21 cellular contexts compared by ENCODE assay signal in genomic region chr7:142327555-142327954, GRCh38.
A peak's percentile ranks its signal among the peaks of the same experiment; 100 is the strongest.
DNase-seq lines count a peak whose midpoint lies in the region; ATAC-seq, FAIRE-seq and TF ChIP-seq lines count a peak whose summit lies in the region.
"Had no signal": no experiment of that assay in that cellular context is flagged by ENCODE, and none has a peak within 500 bp of the region (broad histone marks: within the 10 kb centered on the region; RNA-seq: fewer than 3 reads in every experiment).

No MANE protein-coding gene starts in this region.

- intact Hi-C loops in CD8-positive, alpha-beta T cell (cut with DNase I, micrococcal nuclease): no loop called here

- no peak overlapping the region for H3K14ac ChIP-seq in H1 (ENCODE audit: insufficient read length)

- peak overlapping the region; percentile 41 for H3K4me3 ChIP-seq in CD4-positive, CD25-positive, alpha-beta regulatory T cell (ENCODE audit: low read depth, low read length)
- no peak overlapping the region for H3K4me3 ChIP-seq in CD8-positive, alpha-beta T cell (ENCODE audit: low read depth, low read length)
- peak overlapping the region; percentile 41; the same call in 1 of the 2 replicates for H3K4me3 ChIP-seq in WERI-Rb-1 (ENCODE audit: low read depth, low read length)
- H3K4me3 ChIP-seq in H1 (ENCODE audit: extremely low read depth in 1 of 4, insufficient read depth in 2 of 4, low read depth in 3 of 4, low read length in 4 of 4): no peak overlapping the region
- H3K4me3 ChIP-seq in foreskin fibroblast (ENCODE audit: low read depth in 1 of 2, low read length in 2 of 2): no peak overlapping the region
- H3K4me3 ChIP-seq: gastroesophageal sphincter, GM12878, thyroid gland had no signal

- H3K23ac ChIP-seq in H1 (ENCODE audit: insufficient read length): no peak overlapping the region

- no peak overlapping the region for H4K5ac ChIP-seq in H1 (ENCODE audit: insufficient read length, low read depth, low read length)

- no peak for TF ChIP-seq POLR2A in H1 (IDR thresholded peaks at IDR 0.05; ENCODE audit: control extremely low read depth in 1 of 2, low read depth in 2 of 2, low read length in 2 of 2)

- no peak for DNase-seq in CD4-positive, CD25-positive, alpha-beta regulatory T cell
- DNase-seq in CD8-positive, alpha-beta T cell: no peak
- peak; percentile 92 for DNase-seq in WERI-Rb-1
- no peak for DNase-seq in H1 (ENCODE audit: low read depth in 1 of 2, low spot score in 2 of 2)
- DNase-seq in foreskin fibroblast: no peak
- DNase-seq in HEK293T (ENCODE audit: extremely low spot score): no peak
- DNase-seq: activated CD4-positive, alpha-beta T cell treated with anti-CD3 and anti-CD28 coated beads, Interleukin-2, amount 50 U/mL, for 48 hours; activated gamma-delta T cell; AML-193; cortex of kidney; DMS153; GF-D8; HCEC 1CT; KBM-7; NCI-H1092; SK-N-SH had no signal

- no peak overlapping the region for H3K4ac ChIP-seq in H1 (replicated peaks; ENCODE audit: insufficient read length, low read depth, low read length)

- H3K27me3 ChIP-seq in CD4-positive, CD25-positive, alpha-beta regulatory T cell (ENCODE audit: control insufficient read depth, insufficient read depth, low read length): no peaks in the 10 kb centered on the region
- no peaks in the 10 kb centered on the region for H3K27me3 ChIP-seq in CD8-positive, alpha-beta T cell (ENCODE audit: insufficient read depth, low read length)
- H3K27me3 ChIP-seq in WERI-Rb-1 (ENCODE audit: insufficient read depth, low read depth, severe bottlenecking) (no peaks in the 10 kb centered on the region), H1 (replicated peaks in 1 of 4; ENCODE audit: control insufficient read depth in 3 of 4, extremely low read depth in 1 of 4, insufficient read depth in 3 of 4, low read length in 3 of 4) (no peaks in the 10 kb centered on the region)
- H3K27me3 ChIP-seq: thyroid gland had no signal

- CTCF ChIA-PET in CD8-positive, alpha-beta T cell (lab: Charles Lee): no interaction called here
- CTCF ChIA-PET in H1 (lab: Charles Lee; ENCODE audit: partially characterized antibody) (interaction anchor here (5.6 to 8.7 kb wide), 2 partner anchors 13 to 24 kb away, joined by 69 to 116 read pairs; no protein-coding TSS in a partner anchor), HEK293T (lab: Yijun Ruan, JAX) (no interaction called here)

- peaks cover 0 to 2% (median 0%) of the 10 kb centered on the region in 7 donors for H3K9me3 Mint-ChIP-seq in CD4-positive, CD25-positive, alpha-beta regulatory T cell
- no peaks in the 10 kb centered on the region for H3K9me3 Mint-ChIP-seq in CD8-positive, alpha-beta T cell

- no peak overlapping the region for H2BK120ac ChIP-seq in H1 (replicated peaks; ENCODE audit: low read depth, low read length)

- TF ChIP-seq EP300 in H1 (IDR thresholded peaks at IDR 0.05; ENCODE audit: borderline replicate concordance in 1 of 2, low read depth in 2 of 2, low read length in 2 of 2): no peak

- H3K18ac ChIP-seq in H1 (ENCODE audit: extremely low read depth, low read length): no peak overlapping the region

- no peaks in the 10 kb centered on the region for H3K4me1 ChIP-seq in CD4-positive, CD25-positive, alpha-beta regulatory T cell (ENCODE audit: control insufficient read depth, insufficient read depth, low read length, poor library complexity, severe bottlenecking)
- H3K4me1 ChIP-seq in CD8-positive, alpha-beta T cell (ENCODE audit: insufficient read depth, low read length): peaks cover 8% of the 10 kb centered on the region
- peaks cover 0 to 6% (median 1%) of the 10 kb centered on the region in 4 experiments; a peak in 4 of 7 replicates for H3K4me1 ChIP-seq in H1 (replicated peaks in 1 of 4; ENCODE audit: control insufficient read depth in 3 of 4, insufficient read depth in 4 of 4, low read length in 3 of 4)
- H3K4me1 ChIP-seq: gastroesophageal sphincter had no signal

- H4K91ac ChIP-seq in H1 (replicated peaks; ENCODE audit: insufficient read length, low read length): no peak overlapping the region

- no peaks in the 10 kb centered on the region for H3K36me3 ChIP-seq in CD4-positive, CD25-positive, alpha-beta regulatory T cell (ENCODE audit: control insufficient read depth, insufficient read depth, low read length)
- H3K36me3 ChIP-seq in CD8-positive, alpha-beta T cell (ENCODE audit: insufficient read depth, low read length): no peaks in the 10 kb centered on the region
- no peaks in the 10 kb centered on the region for H3K36me3 ChIP-seq in WERI-Rb-1
- H3K36me3 ChIP-seq in H1 (ENCODE audit: control insufficient read depth in 2 of 4, insufficient read depth in 4 of 4, low read length in 3 of 4): no peaks in the 10 kb centered on the region
- H3K36me3 ChIP-seq: gastroesophageal sphincter, thyroid gland had no signal

- H3K27ac ChIP-seq in CD4-positive, CD25-positive, alpha-beta regulatory T cell (ENCODE audit: insufficient read depth, low read length, poor library complexity, severe bottlenecking): peak overlapping the region; percentile 47
- H3K27ac ChIP-seq in CD8-positive, alpha-beta T cell (ENCODE audit: low read depth, low read length): no peak overlapping the region
- H3K27ac ChIP-seq in WERI-Rb-1 (peak overlapping the region; percentile 98), H1 (ENCODE audit: low read depth, low read length) (no peak overlapping the region)
- H3K27ac ChIP-seq: gastroesophageal sphincter, thyroid gland had no signal

- TF ChIP-seq RAD21 in H1 (IDR thresholded peaks at IDR 0.05 in 1 of 2, conservative IDR thresholded peaks at IDR 0.05 in 1 of 2; ENCODE audit: low read depth in 2 of 2, low read length in 2 of 2): no peak

- no peak for FAIRE-seq in H1 (lab: Jason Lieb, UNC)
- FAIRE-seq: GM12878 had no signal

- H3K56ac ChIP-seq in H1 (replicated peaks; ENCODE audit: insufficient read length, low read depth, low read length): no peak overlapping the region

- no peak for TF ChIP-seq CTCF in CD8-positive, alpha-beta T cell (IDR thresholded peaks at IDR 0.05)
- TF ChIP-seq CTCF in WERI-Rb-1 (IDR thresholded peaks at IDR 0.05; ENCODE audit: low read depth, low read length) (no peak), H1 (IDR thresholded peaks at IDR 0.05; ENCODE audit: control extremely low read depth in 1 of 3, insufficient read depth in 1 of 3, low read depth in 1 of 3, low read length in 3 of 3) (no peak), foreskin fibroblast (IDR thresholded peaks at IDR 0.05; ENCODE audit: low read depth, low read length) (no peak)

- ATAC-seq in CD4-positive, CD25-positive, alpha-beta regulatory T cell (ENCODE audit: low read depth in 2 of 2): no peak
- ATAC-seq in CD8-positive, alpha-beta T cell: no peak
- ATAC-seq in HG02885 (IDR thresholded peaks at IDR 0.05; ENCODE audit: poor library complexity, unreplicated experiment): no peak
- ATAC-seq: gastroesophageal sphincter, GM12878, Panc1 had no signal

- H3K79me2 ChIP-seq in H1 (ENCODE audit: control insufficient read depth in 1 of 2, insufficient read depth in 2 of 2, low read length in 2 of 2): no peaks in the 10 kb centered on the region

- H2BK12ac ChIP-seq in H1 (ENCODE audit: low read depth, low read length): no peak overlapping the region

- no peaks in the 10 kb centered on the region; the same call in 1 of the 2 replicates for H3K23me2 ChIP-seq in H1 (ENCODE audit: low read depth, low read length)

- peak overlapping the region; percentile 13 to 61 (median 16) for H3K27ac Mint-ChIP-seq in CD4-positive, CD25-positive, alpha-beta regulatory T cell
- peak overlapping the region; percentile 76 for H3K27ac Mint-ChIP-seq in CD8-positive, alpha-beta T cell

- peaks cover 7% of the 10 kb centered on the region for H3K27me3 Mint-ChIP-seq in CD4-positive, CD25-positive, alpha-beta regulatory T cell
- H3K27me3 Mint-ChIP-seq in CD8-positive, alpha-beta T cell (ENCODE audit: low read depth): peaks cover 21% of the 10 kb centered on the region

- POLR2A ChIA-PET in CD8-positive, alpha-beta T cell (lab: Charles Lee): interaction anchor here (1.0 to 1.3 kb wide), 2 partner anchors 14 to 469 kb away, joined by 4 to 5 read pairs; no protein-coding TSS in a partner anchor
- POLR2A ChIA-PET in H1 (lab: Charles Lee; ENCODE audit: partially characterized antibody): interaction anchor here (0.6 kb wide), 1 partner anchor 20 kb away, joined by 3 read pairs; no protein-coding TSS in a partner anchor
- POLR2A ChIA-PET in HEK293T (lab: Yijun Ruan, JAX): no interaction called here

- H2AK5ac ChIP-seq in H1 (ENCODE audit: low read depth, low read length): no peak overlapping the region

- no peak overlapping the region for H4K8ac ChIP-seq in H1 (ENCODE audit: extremely low read depth, insufficient read depth, low read length)

- no peak overlapping the region for H2BK5ac ChIP-seq in H1 (ENCODE audit: low read depth, low read length)

- H3K9ac ChIP-seq in H1 (replicated peaks in 1 of 4; ENCODE audit: extremely low read depth in 1 of 4, low read depth in 3 of 4, low read length in 3 of 4): no peak overlapping the region
- H3K9ac ChIP-seq: SK-N-SH had no signal

- no peaks in the 10 kb centered on the region for H3K36me3 Mint-ChIP-seq in CD4-positive, CD25-positive, alpha-beta regulatory T cell
- H3K36me3 Mint-ChIP-seq in CD8-positive, alpha-beta T cell: no peaks in the 10 kb centered on the region

- H3K4me2 ChIP-seq in H1 (ENCODE audit: insufficient read depth in 1 of 2, low read depth in 2 of 2, low read length in 2 of 2): no peak overlapping the region

- H3K4me1 Mint-ChIP-seq in CD4-positive, CD25-positive, alpha-beta regulatory T cell: peaks cover 0 to 21% (median 3%) of the 10 kb centered on the region in 4 donors
- peaks cover 16% of the 10 kb centered on the region for H3K4me1 Mint-ChIP-seq in CD8-positive, alpha-beta T cell (ENCODE audit: low read depth)

- no peak overlapping the region for H2BK20ac ChIP-seq in H1 (ENCODE audit: low read length)

- no peaks in the 10 kb centered on the region for H3K9me3 ChIP-seq in CD4-positive, CD25-positive, alpha-beta regulatory T cell (ENCODE audit: control insufficient read depth in 2 of 2, low read length in 2 of 2)
- no peaks in the 10 kb centered on the region for H3K9me3 ChIP-seq in CD8-positive, alpha-beta T cell (ENCODE audit: low read length)
- H3K9me3 ChIP-seq in WERI-Rb-1 (ENCODE audit: severe bottlenecking) (no peaks in the 10 kb centered on the region), H1 (ENCODE audit: insufficient read depth in 2 of 2, low read depth in 1 of 2, low read length in 1 of 2) (no peaks in the 10 kb centered on the region)
- H3K9me3 ChIP-seq: gastroesophageal sphincter, SK-N-SH, thyroid gland had no signal

- 73% methylated on average over 5 of the region's 5 CpGs; no CpG with 5 or more reads in 1 of the 2 experiments for WGBS in H1 (ENCODE audit: extremely low coverage in 1 of 2, insufficient coverage in 1 of 2, insufficient read length in 1 of 2, insufficient replicate concordance in 2 of 2, low coverage in 1 of 2, low lambda C conversion rate in 2 of 2, missing lambda C conversion rate in 1 of 2), 2 experiments

- no peaks in the 10 kb centered on the region for H4K20me1 ChIP-seq in H1 (replicated peaks in 1 of 2; ENCODE audit: control insufficient read depth in 1 of 2, insufficient read depth in 2 of 2, low read length in 2 of 2)

- H3K4me3 Mint-ChIP-seq in CD4-positive, CD25-positive, alpha-beta regulatory T cell: peak overlapping the region in 3 of 4 donors; percentile 62 to 67 (median 67)
- H3K4me3 Mint-ChIP-seq in CD8-positive, alpha-beta T cell: peak overlapping the region; percentile 48

- H2AFZ ChIP-seq in H1 (ENCODE audit: low read length): 0 out of 2 replicates have a peak overlapping the region, but pooled peaks have one; percentile 51

- H3K79me1 ChIP-seq in H1 (ENCODE audit: low read depth, low read length): no peaks in the 10 kb centered on the region

- H2BK15ac ChIP-seq in H1 (ENCODE audit: low read length): no peak overlapping the region

Comparison
In these comparisons a context has a peak if more than half of its experiments do, and no peak if none do; other contexts are left out.
1. H3K27ac ChIP-seq: peak in CD4-positive, CD25-positive, alpha-beta regulatory T cell (single experiment) and WERI-Rb-1 (single experiment); none in CD8-positive, alpha-beta T cell (single experiment) and H1 (single experiment).
2. H3K4me3 ChIP-seq: peak in CD4-positive, CD25-positive, alpha-beta regulatory T cell (single experiment) and WERI-Rb-1 (single experiment); none in CD8-positive, alpha-beta T cell (single experiment), H1 (0 of 4) and foreskin fibroblast (0 of 2).